1 cellular context compared by ENCODE assay signal in the genomic region with DNA sequence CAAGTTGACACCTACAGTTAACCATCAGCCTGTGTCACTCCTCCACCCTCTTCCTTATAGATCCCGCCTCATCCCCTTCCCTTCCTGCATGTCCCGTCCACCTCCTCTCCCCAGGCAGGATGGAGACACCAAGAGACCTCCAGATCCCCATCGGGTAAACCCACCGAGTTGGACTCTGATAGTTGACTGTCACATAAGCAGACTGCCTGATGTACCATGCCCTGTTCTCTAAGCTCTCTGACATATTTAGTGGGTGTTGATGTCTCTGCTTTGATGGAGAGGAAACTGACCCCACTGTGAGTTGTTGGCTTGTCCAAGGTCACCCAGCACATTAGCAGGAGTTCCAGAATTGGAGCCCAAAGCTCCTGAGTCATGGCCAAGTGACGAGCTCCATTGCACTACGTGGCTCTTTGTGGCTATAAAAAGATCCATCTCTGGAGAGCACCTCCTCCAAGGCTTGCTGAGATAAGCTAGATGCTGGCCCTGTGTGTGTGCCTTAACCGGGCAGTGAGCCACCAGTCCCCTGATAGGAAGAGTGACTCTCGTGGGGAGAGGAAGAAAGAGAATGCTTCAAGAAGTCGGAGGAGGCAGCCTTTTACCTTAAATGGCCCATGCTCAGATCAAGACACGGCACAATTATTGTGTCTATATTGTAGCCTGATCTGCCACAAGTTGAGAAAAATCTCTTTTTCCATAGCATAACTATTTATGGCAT.
A peak's percentile ranks its signal among the peaks of the same experiment; 100 is the strongest.
TF ChIP-seq lines count a peak whose summit lies in the region.

No MANE protein-coding gene starts in this region.

TF ChIP-seq in K562, 482 proteins besides CTCF, POLR2A, EP300 and RAD21 (continued from another document and continues in another):
- TF ChIP-seq ZNF318 (IDR thresholded peaks at IDR 0.05; ENCODE audit: borderline replicate concordance in 1 of 2, low read depth in 1 of 2) (0 out of 4 replicates have a peak, but pooled peaks of 1 of the 2 experiments have one; percentile 54), SMARCE1 (IDR thresholded peaks at IDR 0.05) (peak; percentile 68), IRF2 (CRISPR knock-in tag; IDR thresholded peaks at IDR 0.05) (no peak), SMARCA5 (IDR thresholded peaks at IDR 0.05) (no peak; the same call in 1 of the 2 replicates), NR2F6 (CRISPR knock-in tag; IDR thresholded peaks at IDR 0.05) (no peak), ARID3A (IDR thresholded peaks at IDR 0.05; ENCODE audit: borderline replicate concordance, low read depth, low read length) (no peak; the same call in 1 of the 2 replicates), KLF10 (CRISPR knock-in tag; IDR thresholded peaks at IDR 0.05) (no peak), ZNF384 (IDR thresholded peaks at IDR 0.05; ENCODE audit: low read depth, low read length) (no peak), ZNF143 (CRISPR knock-in tag; IDR thresholded peaks at IDR 0.05) (no peak), ZNF23 (CRISPR knock-in tag; IDR thresholded peaks at IDR 0.05) (no peak), ZNF695 (CRISPR knock-in tag; IDR thresholded peaks at IDR 0.05) (no peak), YBX1 (IDR thresholded peaks at IDR 0.05) (no peak), STAT5A (IDR thresholded peaks at IDR 0.05; ENCODE audit: borderline replicate concordance, low read length) (0 out of 2 replicates have a peak, but pooled peaks have one; percentile 35), BRF2 (IDR thresholded peaks at IDR 0.05; ENCODE audit: borderline replicate concordance, insufficient read depth, insufficient read length) (no peak), ZNF780A (CRISPR knock-in tag; IDR thresholded peaks at IDR 0.05) (no peak), HDAC1 (IDR thresholded peaks at IDR 0.05) (no peak), RFX7 (CRISPR knock-in tag; IDR thresholded peaks at IDR 0.05) (no peak), NR3C1 (CRISPR knock-in tag; IDR thresholded peaks at IDR 0.05) (no peak), TFAP4 (CRISPR knock-in tag; IDR thresholded peaks at IDR 0.05; ENCODE audit: borderline replicate concordance) (peak; percentile 59; the same call in 1 of the 2 replicates), SAP30 (IDR thresholded peaks at IDR 0.05; ENCODE audit: borderline replicate concordance, insufficient read depth, low read depth, low read length, poor library complexity, severe bottlenecking) (no peak), NR0B1 (IDR thresholded peaks at IDR 0.05; ENCODE audit: partially characterized antibody) (no peak), ZNF586 (CRISPR knock-in tag; conservative IDR thresholded peaks at IDR 0.05) (no peak), MTA2 (IDR thresholded peaks at IDR 0.05; ENCODE audit: low read depth) (peak; percentile 52; the same call in 1 of the 2 replicates), ZMIZ1 (IDR thresholded peaks at IDR 0.05; ENCODE audit: low read depth in 2 of 2, low read length in 2 of 2) (no peak), E2F5 (CRISPR knock-in tag; IDR thresholded peaks at IDR 0.05) (0 out of 2 replicates have a peak, but pooled peaks have one; percentile 29)
- TF ChIP-seq, protein P1, sequence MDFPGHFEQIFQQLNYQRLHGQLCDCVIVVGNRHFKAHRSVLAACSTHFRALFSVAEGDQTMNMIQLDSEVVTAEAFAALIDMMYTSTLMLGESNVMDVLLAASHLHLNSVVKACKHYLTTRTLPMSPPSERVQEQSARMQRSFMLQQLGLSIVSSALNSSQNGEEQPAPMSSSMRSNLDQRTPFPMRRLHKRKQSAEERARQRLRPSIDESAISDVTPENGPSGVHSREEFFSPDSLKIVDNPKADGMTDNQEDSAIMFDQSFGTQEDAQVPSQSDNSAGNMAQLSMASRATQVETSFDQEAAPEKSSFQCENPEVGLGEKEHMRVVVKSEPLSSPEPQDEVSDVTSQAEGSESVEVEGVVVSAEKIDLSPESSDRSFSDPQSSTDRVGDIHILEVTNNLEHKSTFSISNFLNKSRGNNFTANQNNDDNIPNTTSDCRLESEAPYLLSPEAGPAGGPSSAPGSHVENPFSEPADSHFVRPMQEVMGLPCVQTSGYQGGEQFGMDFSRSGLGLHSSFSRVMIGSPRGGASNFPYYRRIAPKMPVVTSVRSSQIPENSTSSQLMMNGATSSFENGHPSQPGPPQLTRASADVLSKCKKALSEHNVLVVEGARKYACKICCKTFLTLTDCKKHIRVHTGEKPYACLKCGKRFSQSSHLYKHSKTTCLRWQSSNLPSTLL (IDR thresholded peaks at IDR 0.05) = no peak
- TF ChIP-seq, protein P2, sequence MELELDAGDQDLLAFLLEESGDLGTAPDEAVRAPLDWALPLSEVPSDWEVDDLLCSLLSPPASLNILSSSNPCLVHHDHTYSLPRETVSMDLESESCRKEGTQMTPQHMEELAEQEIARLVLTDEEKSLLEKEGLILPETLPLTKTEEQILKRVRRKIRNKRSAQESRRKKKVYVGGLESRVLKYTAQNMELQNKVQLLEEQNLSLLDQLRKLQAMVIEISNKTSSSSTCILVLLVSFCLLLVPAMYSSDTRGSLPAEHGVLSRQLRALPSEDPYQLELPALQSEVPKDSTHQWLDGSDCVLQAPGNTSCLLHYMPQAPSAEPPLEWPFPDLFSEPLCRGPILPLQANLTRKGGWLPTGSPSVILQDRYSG (tag; conservative IDR thresholded peaks at IDR 0.05; ENCODE audit: low read depth) = peak; percentile 91
